ENCODE assay signal across 17 cellular contexts in genomic region chr10:131702521-131703356, GRCh38.
A peak's percentile ranks its signal among the peaks of the same experiment; 100 is the strongest.
DNase-seq lines count a peak whose midpoint lies in the region; ATAC-seq and TF ChIP-seq lines count a peak whose summit lies in the region.
"Had no signal": no experiment of that assay in that cellular context is flagged by ENCODE, and none has a peak within 500 bp of the region (broad histone marks: within the 10 kb centered on the region; RNA-seq: fewer than 3 reads in every experiment).

No MANE protein-coding gene starts in this region.

- TF ChIP-seq CTCF in heart left ventricle (IDR thresholded peaks at IDR 0.05) (no peak), upper lobe of right lung (IDR thresholded peaks at IDR 0.05) (no peak)

- intact Hi-C loops in Right ventricle myocardium inferior (cut with DNase I): no loop called here
- intact Hi-C loops in heart left ventricle (cut with DNase I): no loop called here
- intact Hi-C loops in upper lobe of right lung (cut with DNase I): no loop called here

- CTCF ChIA-PET in activated CD4-positive, alpha-beta memory T cell treated with anti-CD3 and anti-CD28 coated beads, Interleukin-2, amount 10 ng/mL, durations not matched to agents 7 days and 5 days (lab: Charles Lee): no interaction called here

- H3K4me3 ChIP-seq in heart left ventricle (no peak overlapping the region), upper lobe of right lung (no peak overlapping the region)
- H3K4me3 ChIP-seq: GM12878 had no signal

- no peak overlapping the region for H3K27ac ChIP-seq in heart left ventricle
- H3K27ac ChIP-seq in upper lobe of right lung: no peak overlapping the region

- 76 to 81% (median 77%) methylated on average over 22 to 23 of the region's 23 CpGs for WGBS in heart left ventricle, 4 donors

- H3K36me3 ChIP-seq in heart left ventricle (no peaks in the 10 kb centered on the region), upper lobe of right lung (no peaks in the 10 kb centered on the region)

- H3K9me3 ChIP-seq in heart left ventricle (peaks cover 0 to 16% (median 2%) of the 10 kb centered on the region in 12 donors), upper lobe of right lung (peaks cover 5% of the 10 kb centered on the region)

- no peaks in the 10 kb centered on the region for H3K4me1 ChIP-seq in heart left ventricle
- H3K4me1 ChIP-seq in upper lobe of right lung: no peaks in the 10 kb centered on the region

- H3K27me3 Mint-ChIP-seq in activated CD4-positive, alpha-beta memory T cell treated with anti-CD3 and anti-CD28 coated beads, Interleukin-2, amount 10 ng/mL, durations not matched to agents 7 days and 5 days: no peaks in the 10 kb centered on the region

- H3K4me3 Mint-ChIP-seq in activated CD4-positive, alpha-beta memory T cell treated with anti-CD3 and anti-CD28 coated beads, Interleukin-2, amount 10 ng/mL, durations not matched to agents 7 days and 5 days: no peak overlapping the region
- H3K4me3 Mint-ChIP-seq: CD14-positive monocyte had no signal

- peaks cover 3% of the 10 kb centered on the region for H3K9me3 Mint-ChIP-seq in activated CD4-positive, alpha-beta memory T cell treated with anti-CD3 and anti-CD28 coated beads, Interleukin-2, amount 10 ng/mL, durations not matched to agents 7 days and 5 days

- POLR2A ChIA-PET in activated CD4-positive, alpha-beta memory T cell treated with anti-CD3 and anti-CD28 coated beads, Interleukin-2, amount 10 ng/mL, durations not matched to agents 7 days and 5 days (lab: Charles Lee): no interaction called here

- TF ChIP-seq POLR2A in heart left ventricle (IDR thresholded peaks at IDR 0.05): no peak

- no peak for ATAC-seq in Right ventricle myocardium inferior
- ATAC-seq in heart left ventricle: no peak
- no peak for ATAC-seq in upper lobe of right lung
- ATAC-seq in GM18867 (IDR thresholded peaks at IDR 0.05; ENCODE audit: unreplicated experiment): no peak
- ATAC-seq: GM12878, HCT116 had no signal

- no peaks in the 10 kb centered on the region for H3K36me3 Mint-ChIP-seq in activated CD4-positive, alpha-beta memory T cell treated with anti-CD3 and anti-CD28 coated beads, Interleukin-2, amount 10 ng/mL, durations not matched to agents 7 days and 5 days (ENCODE audit: low read depth)
- H3K36me3 Mint-ChIP-seq: CD14-positive monocyte had no signal

- H3K27me3 ChIP-seq in heart left ventricle (peaks cover 0 to 25% (median 0%) of the 10 kb centered on the region in 9 donors), upper lobe of right lung (peaks cover 5% of the 10 kb centered on the region)

- DNase-seq in Right ventricle myocardium inferior (ENCODE audit: missing footprints) (peak; percentile 46), heart left ventricle (no peak), mesenteric fat pad (ENCODE audit: low spot score) (peak; percentile 72), upper lobe of right lung (peak; percentile 48), NCI-H510A treated with DMSO at 0.1 percent for 48 hours (lab: John Stamatoyannopoulos, UW) (no peak)
- DNase-seq in activated CD4-positive, alpha-beta memory T cell treated with anti-CD3 and anti-CD28 coated beads, Interleukin-2, amount 10 ng/mL, durations not matched to agents 7 days and 5 days: peak; percentile 5
- DNase-seq in effector CD4-positive, alpha-beta T cell: no peak
- DNase-seq: DMS53, MV-4-11, NCI-H1436, NCI-H2081, NCI-H2227 treated with DMSO at 0.1 percent for 48 hours, NCI-H526 treated with DMSO at 0.1 percent for 48 hours had no signal

- H3K4me1 Mint-ChIP-seq in activated CD4-positive, alpha-beta memory T cell treated with anti-CD3 and anti-CD28 coated beads, Interleukin-2, amount 10 ng/mL, durations not matched to agents 7 days and 5 days: no peaks in the 10 kb centered on the region
- H3K4me1 Mint-ChIP-seq: CD14-positive monocyte had no signal

- H3K27ac Mint-ChIP-seq in activated CD4-positive, alpha-beta memory T cell treated with anti-CD3 and anti-CD28 coated beads, Interleukin-2, amount 10 ng/mL, durations not matched to agents 7 days and 5 days: no peak overlapping the region
- H3K27ac Mint-ChIP-seq: CD14-positive monocyte had no signal

Comparison
In these comparisons a context has a peak if more than half of its experiments do, and no peak if none do; other contexts are left out.
1. DNase-seq: peak in Right ventricle myocardium inferior (single experiment), activated CD4-positive, alpha-beta memory T cell treated with anti-CD3 and anti-CD28 coated beads, Interleukin-2, amount 10 ng/mL, durations not matched to agents 7 days and 5 days (single experiment), mesenteric fat pad (single experiment) and upper lobe of right lung (single experiment); none in heart left ventricle (0 of 5), effector CD4-positive, alpha-beta T cell (single experiment) and NCI-H510A treated with DMSO at 0.1 percent for 48 hours (single experiment).